Comparison of ENCODE assay signal across 33 cellular contexts in genomic region chr5:33210983-33211382, GRCh38.
"Had no signal": no experiment of that assay in that cellular context is flagged by ENCODE, and none has a peak within 500 bp of the region (broad histone marks: within the 10 kb centered on the region; RNA-seq: fewer than 3 reads in every experiment).

No MANE protein-coding gene starts in this region.

- DNase-seq: activated B cell treated with CpG ODN at 0.5 μM for 24 hours; activated CD4-positive, alpha-beta memory T cell treated with anti-CD3 and anti-CD28 coated beads for 36 hours; activated CD4-positive, alpha-beta T cell treated with anti-CD3 and anti-CD28 coated beads for 4 hours; activated CD4-positive, alpha-beta T cell treated with anti-CD3 and anti-CD28 coated beads, Interleukin-2, amount 10 ng/mL, durations not matched to agents 24 days and 14 days; activated CD4-positive, alpha-beta T cell treated with anti-CD3 and anti-CD28 coated beads, Interleukin-2, amount 50 U/mL, for 1 hour; activated CD4-positive, alpha-beta T cell treated with anti-CD3 and anti-CD28 coated beads, Interleukin-2, amount 50 U/mL, for 4 hours; activated CD4-positive, CD25-positive, alpha-beta regulatory T cell treated with anti-CD3 and anti-CD28 coated beads, Interleukin-2, amount 50 U/mL, for 72 hours; activated CD8-positive, alpha-beta memory T cell treated with anti-CD3 and anti-CD28 coated beads, Interleukin-2, amount 50 U/mL, for 4 hours; activated CD8-positive, alpha-beta T cell treated with anti-CD3 and anti-CD28 coated beads for 36 hours; activated effector memory CD4-positive, alpha-beta T cell treated with anti-CD3 and anti-CD28 coated beads, Interleukin-2, amount 50 U/mL, for 16 hours; activated gamma-delta T cell treated with Interleukin-2 at 50 U/mL for 16 hours; activated naive CD4-positive, alpha-beta T cell; activated naive CD4-positive, alpha-beta T cell treated with anti-CD3 and anti-CD28 coated beads for 36 hours; activated naive CD4-positive, alpha-beta T cell treated with anti-CD3 and anti-CD28 coated beads, Interleukin-2, amount 50 U/mL, for 16 hours; activated naive CD8-positive, alpha-beta T cell treated with anti-CD3 and anti-CD28 coated beads for 36 hours; activated T-cell treated with anti-CD3 and anti-CD28 coated beads for 4 hours; activated T-cell treated with anti-CD3 and anti-CD28 coated beads, Interleukin-2, amount 50 U/mL, for 1 hour; activated T-cell treated with anti-CD3 and anti-CD28 coated beads, Interleukin-2, amount 50 U/mL, for 4 hours; activated T-cell treated with anti-CD3 and anti-CD28 coated beads, Interleukin-2, amount 50 U/mL, for 72 hours; adrenal gland; amniotic stem cell; aorta; body of pancreas; brain microvascular endothelial cell; central memory CD4-positive, alpha-beta T cell; T-helper 2 cell; T-helper 9 cell had no signal

- H3K36me3 ChIP-seq: adrenal gland, brain microvascular endothelial cell, breast epithelium had no signal

- FAIRE-seq: astrocyte, TTC549 had no signal

- H3K27me3 ChIP-seq: adrenal gland, body of pancreas, brain microvascular endothelial cell, breast epithelium had no signal

- H3K27ac ChIP-seq: adrenal gland, body of pancreas, brain microvascular endothelial cell, breast epithelium, VCaP had no signal

- H3K4me3 ChIP-seq: adrenal gland, body of pancreas, breast epithelium had no signal

- ATAC-seq: activated CD8-positive, alpha-beta T cell treated with anti-CD3 and anti-CD28 coated beads for 36 hours; activated naive CD4-positive, alpha-beta T cell treated with anti-CD3 and anti-CD28 coated beads, Interleukin-2, amount 50 U/mL, for 72 hours; activated T-cell treated with anti-CD3 and anti-CD28 coated beads, Interleukin-2, amount 50 U/mL, for 4 hours; activated T-cell treated with anti-CD3 and anti-CD28 coated beads, Interleukin-2, amount 50 U/mL, for 72 hours; activated T-helper 17 cell treated with anti-CD3 and anti-CD28 coated beads, Interleukin-2, amount 50 U/mL, for 72 hours; body of pancreas had no signal

- H3K9me3 ChIP-seq: adrenal gland, body of pancreas, breast epithelium had no signal

- H3K4me1 ChIP-seq: breast epithelium had no signal
